2 cellular contexts compared by ENCODE assay signal in the genomic region with DNA sequence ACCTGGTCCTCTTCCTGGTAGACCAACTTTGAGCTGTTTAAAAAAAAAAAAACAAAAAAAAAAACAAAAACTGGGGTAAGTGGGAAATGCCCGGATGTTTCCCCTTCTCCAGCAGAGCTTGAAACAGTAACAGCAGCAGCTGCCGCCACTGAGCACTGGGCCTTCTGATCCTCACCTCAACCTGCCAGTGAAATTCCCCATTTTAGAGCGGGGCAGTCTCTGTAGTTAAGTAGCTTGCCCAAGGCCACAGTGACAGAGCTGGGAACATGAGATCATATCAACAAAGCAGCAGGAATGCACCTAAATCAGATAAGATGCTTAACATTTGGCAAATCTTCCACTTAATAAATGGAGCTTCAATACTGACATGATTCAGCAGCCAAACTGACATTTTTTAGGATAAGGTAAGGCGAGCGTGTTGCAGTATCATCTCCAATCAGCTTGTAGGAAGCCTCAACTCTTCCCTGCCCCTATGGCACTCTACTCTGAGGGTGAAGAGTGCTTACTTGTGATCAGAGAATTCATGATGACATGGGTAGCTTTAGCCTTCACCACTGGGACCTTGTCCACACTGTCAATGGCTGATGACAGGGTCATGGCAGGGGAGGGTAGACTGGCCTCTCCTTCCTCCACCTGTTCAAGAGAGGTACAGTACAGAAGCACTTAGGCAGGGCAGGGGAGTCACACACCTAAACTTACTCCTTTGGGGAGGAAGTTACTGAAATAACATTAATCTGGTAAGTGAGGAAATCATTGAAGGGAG.
A peak's percentile ranks its signal among the peaks of the same experiment; 100 is the strongest.
TF ChIP-seq lines count a peak whose summit lies in the region.

No MANE protein-coding gene starts in this region.

TF ChIP-seq in HEK293, 187 proteins besides CTCF, POLR2A, EP300 and RAD21:
- TF ChIP-seq ZFP37 (tag by site-specific recombination; IDR thresholded peaks at IDR 0.05) (0 out of 2 replicates have a peak, but pooled peaks have one; percentile 15), KLF10 (tag by site-specific recombination; IDR thresholded peaks at IDR 0.05) (no peak), ZNF629 (tag by site-specific recombination; IDR thresholded peaks at IDR 0.05) (0 out of 2 replicates have a peak, but pooled peaks have one; percentile 34)
- TF ChIP-seq, protein P1, sequence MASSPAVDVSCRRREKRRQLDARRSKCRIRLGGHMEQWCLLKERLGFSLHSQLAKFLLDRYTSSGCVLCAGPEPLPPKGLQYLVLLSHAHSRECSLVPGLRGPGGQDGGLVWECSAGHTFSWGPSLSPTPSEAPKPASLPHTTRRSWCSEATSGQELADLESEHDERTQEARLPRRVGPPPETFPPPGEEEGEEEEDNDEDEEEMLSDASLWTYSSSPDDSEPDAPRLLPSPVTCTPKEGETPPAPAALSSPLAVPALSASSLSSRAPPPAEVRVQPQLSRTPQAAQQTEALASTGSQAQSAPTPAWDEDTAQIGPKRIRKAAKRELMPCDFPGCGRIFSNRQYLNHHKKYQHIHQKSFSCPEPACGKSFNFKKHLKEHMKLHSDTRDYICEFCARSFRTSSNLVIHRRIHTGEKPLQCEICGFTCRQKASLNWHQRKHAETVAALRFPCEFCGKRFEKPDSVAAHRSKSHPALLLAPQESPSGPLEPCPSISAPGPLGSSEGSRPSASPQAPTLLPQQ (tag by site-specific recombination; IDR thresholded peaks at IDR 0.05): peak; percentile 69; the same call in 1 of the 2 replicates
- TF ChIP-seq, protein P2, sequence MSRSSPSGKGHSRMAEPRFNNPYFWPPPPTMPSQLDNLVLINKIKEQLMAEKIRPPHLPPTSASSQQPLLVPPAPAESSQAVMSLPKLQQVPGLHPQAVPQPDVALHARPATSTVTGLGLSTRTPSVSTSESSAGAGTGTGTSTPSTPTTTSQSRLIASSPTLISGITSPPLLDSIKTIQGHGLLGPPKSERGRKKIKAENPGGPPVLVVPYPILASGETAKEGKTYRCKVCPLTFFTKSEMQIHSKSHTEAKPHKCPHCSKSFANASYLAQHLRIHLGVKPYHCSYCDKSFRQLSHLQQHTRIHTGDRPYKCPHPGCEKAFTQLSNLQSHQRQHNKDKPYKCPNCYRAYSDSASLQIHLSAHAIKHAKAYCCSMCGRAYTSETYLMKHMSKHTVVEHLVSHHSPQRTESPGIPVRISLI (tag by site-specific recombination; IDR thresholded peaks at IDR 0.05): peak; percentile 69; the same call in 1 of the 2 replicates

TF ChIP-seq in HepG2, 621 proteins besides CTCF, POLR2A, EP300 and RAD21:
- TF ChIP-seq ADNP (CRISPR knock-in tag; IDR thresholded peaks at IDR 0.05) (no peak), SMAD1 (CRISPR knock-in tag; IDR thresholded peaks at IDR 0.05; ENCODE audit: borderline replicate concordance, low read depth) (no peak), ZNF768 (CRISPR knock-in tag; IDR thresholded peaks at IDR 0.05) (no peak), ZNF260 (CRISPR knock-in tag; IDR thresholded peaks at IDR 0.05; ENCODE audit: borderline replicate concordance, low read depth) (no peak), MEIS2 (CRISPR knock-in tag; IDR thresholded peaks at IDR 0.05) (no peak), ZBTB20 (CRISPR knock-in tag; IDR thresholded peaks at IDR 0.05; ENCODE audit: borderline replicate concordance, low read depth) (no peak), ZNF557 (CRISPR knock-in tag; IDR thresholded peaks at IDR 0.05) (no peak), ZNF577 (CRISPR knock-in tag; IDR thresholded peaks at IDR 0.05; ENCODE audit: borderline replicate concordance, low read depth) (no peak), ZNF180 (CRISPR knock-in tag; IDR thresholded peaks at IDR 0.05; ENCODE audit: borderline replicate concordance, low read depth) (no peak)
- TF ChIP-seq, protein P3, sequence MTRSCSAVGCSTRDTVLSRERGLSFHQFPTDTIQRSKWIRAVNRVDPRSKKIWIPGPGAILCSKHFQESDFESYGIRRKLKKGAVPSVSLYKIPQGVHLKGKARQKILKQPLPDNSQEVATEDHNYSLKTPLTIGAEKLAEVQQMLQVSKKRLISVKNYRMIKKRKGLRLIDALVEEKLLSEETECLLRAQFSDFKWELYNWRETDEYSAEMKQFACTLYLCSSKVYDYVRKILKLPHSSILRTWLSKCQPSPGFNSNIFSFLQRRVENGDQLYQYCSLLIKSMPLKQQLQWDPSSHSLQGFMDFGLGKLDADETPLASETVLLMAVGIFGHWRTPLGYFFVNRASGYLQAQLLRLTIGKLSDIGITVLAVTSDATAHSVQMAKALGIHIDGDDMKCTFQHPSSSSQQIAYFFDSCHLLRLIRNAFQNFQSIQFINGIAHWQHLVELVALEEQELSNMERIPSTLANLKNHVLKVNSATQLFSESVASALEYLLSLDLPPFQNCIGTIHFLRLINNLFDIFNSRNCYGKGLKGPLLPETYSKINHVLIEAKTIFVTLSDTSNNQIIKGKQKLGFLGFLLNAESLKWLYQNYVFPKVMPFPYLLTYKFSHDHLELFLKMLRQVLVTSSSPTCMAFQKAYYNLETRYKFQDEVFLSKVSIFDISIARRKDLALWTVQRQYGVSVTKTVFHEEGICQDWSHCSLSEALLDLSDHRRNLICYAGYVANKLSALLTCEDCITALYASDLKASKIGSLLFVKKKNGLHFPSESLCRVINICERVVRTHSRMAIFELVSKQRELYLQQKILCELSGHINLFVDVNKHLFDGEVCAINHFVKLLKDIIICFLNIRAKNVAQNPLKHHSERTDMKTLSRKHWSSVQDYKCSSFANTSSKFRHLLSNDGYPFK (CRISPR knock-in tag; IDR thresholded peaks at IDR 0.05; ENCODE audit: borderline replicate concordance): no peak
